19 cellular contexts compared by ENCODE assay signal in genomic region chr19:7989071-7989575, GRCh38. TPM values are rescaled to one million over a fixed set of nuclear protein-coding genes. Genes with fewer than 3 reads are reported as not detected.
A peak's percentile ranks its signal among the peaks of the same experiment; 100 is the strongest.
DNase-seq lines count a peak whose midpoint lies in the region; ATAC-seq and TF ChIP-seq lines count a peak whose summit lies in the region.
"Had no signal": no experiment of that assay in that cellular context is flagged by ENCODE, and none has a peak within 500 bp of the region (broad histone marks: within the 10 kb centered on the region; RNA-seq: fewer than 3 reads in every experiment).

No MANE protein-coding gene starts in this region.

- H3K27ac ChIP-seq in prostate gland, result peak overlapping the region; percentile 27 to 65
- H3K27ac ChIP-seq: KMS-11 had no signal

- no peaks in the 10 kb centered on the region for H3K9me3 ChIP-seq in prostate gland

- H3K27me3 Mint-ChIP-seq in HFFc6 (ENCODE audit: insufficient read depth), result peaks cover 3% of the 10 kb centered on the region; the same call in 1 of the 2 replicates
- H3K27me3 Mint-ChIP-seq in osteocyte (ENCODE audit: unreplicated experiment), result no peaks in the 10 kb centered on the region
- H3K27me3 Mint-ChIP-seq in activated T-cell treated with anti-CD3 and anti-CD28 coated beads, Interleukin-2, amount 50 U/mL, for 24 hours, result no peaks in the 10 kb centered on the region
- H3K27me3 Mint-ChIP-seq: activated B cell treated with CpG ODN at 0.5 μM for 24 hours; activated CD8-positive, alpha-beta memory T cell treated with anti-CD3 and anti-CD28 coated beads, Interleukin-2, amount 10 ng/mL, durations not matched to agents 7 days and 5 days had no signal

- H3K4me1 Mint-ChIP-seq in HFFc6 (ENCODE audit: low read depth), result peaks cover 49% of the 10 kb centered on the region
- H3K4me1 Mint-ChIP-seq in osteocyte (ENCODE audit: unreplicated experiment), result peaks cover 34% of the 10 kb centered on the region
- peaks cover 12% of the 10 kb centered on the region for H3K4me1 Mint-ChIP-seq in activated T-cell treated with anti-CD3 and anti-CD28 coated beads, Interleukin-2, amount 50 U/mL, for 24 hours (ENCODE audit: low read depth)

- peak; percentile 47 for ATAC-seq in left ventricle myocardium superior
- ATAC-seq in HG03469 (IDR thresholded peaks at IDR 0.05; ENCODE audit: unreplicated experiment), result no peak
- ATAC-seq in HG02884 (IDR thresholded peaks at IDR 0.05; ENCODE audit: unreplicated experiment), result no peak
- ATAC-seq: activated CD8-positive, alpha-beta memory T cell treated with anti-CD3 and anti-CD28 coated beads, Interleukin-2, amount 10 ng/mL, durations not matched to agents 7 days and 5 days; stimulated activated effector memory CD8-positive, alpha-beta T cell treated with anti-CD3 and anti-CD28 coated beads, Interleukin-12 subunit alpha, Interleukin-12 subunit beta, amount 100 ng/mL, for 72 hours had no signal

- peaks cover 19% of the 10 kb centered on the region for H3K36me3 Mint-ChIP-seq in HFFc6 (ENCODE audit: low read depth)
- peaks cover 35% of the 10 kb centered on the region for H3K36me3 Mint-ChIP-seq in osteocyte (ENCODE audit: unreplicated experiment)
- H3K36me3 Mint-ChIP-seq in activated T-cell treated with anti-CD3 and anti-CD28 coated beads, Interleukin-2, amount 50 U/mL, for 24 hours (ENCODE audit: low read depth), result peaks cover 92% of the 10 kb centered on the region

- peaks cover 8 to 18% of the 10 kb centered on the region in 2 donors for H3K36me3 ChIP-seq in prostate gland

- H3K4me3 ChIP-seq in prostate gland, result no peak overlapping the region

- H3K4me3 Mint-ChIP-seq in HFFc6 (no peak overlapping the region), osteocyte (ENCODE audit: unreplicated experiment) (no peak overlapping the region)
- H3K4me3 Mint-ChIP-seq in activated T-cell treated with anti-CD3 and anti-CD28 coated beads, Interleukin-2, amount 50 U/mL, for 24 hours, result no peak overlapping the region
- H3K4me3 Mint-ChIP-seq: activated B cell treated with CpG ODN at 0.5 μM for 24 hours; activated CD8-positive, alpha-beta memory T cell treated with anti-CD3 and anti-CD28 coated beads, Interleukin-2, amount 10 ng/mL, durations not matched to agents 7 days and 5 days; stimulated activated effector memory CD8-positive, alpha-beta T cell treated with anti-CD3 and anti-CD28 coated beads, Interleukin-12 subunit alpha, Interleukin-12 subunit beta, amount 100 ng/mL, for 72 hours had no signal

- intact Hi-C loops in left ventricle myocardium superior (cut with micrococcal nuclease), result no loop called here
- intact Hi-C loops in prostate gland (cut with DNase I), result no loop called here

- H3K27me3 ChIP-seq in prostate gland (replicated peaks; ENCODE audit: insufficient read depth), result no peaks in the 10 kb centered on the region

- DNase-seq in HFFc6 (no peak), astrocyte of the hippocampus (ENCODE audit: low read depth, low spot score) (peak; percentile 86), left ventricle myocardium superior (peak; percentile 43), prostate gland (ENCODE audit: low spot score) (no peak), osteocyte (ENCODE audit: extremely low spot score, unreplicated experiment) (no peak)
- DNase-seq in activated T-cell treated with anti-CD3 and anti-CD28 coated beads, Interleukin-2, amount 50 U/mL, for 24 hours, result no peak
- DNase-seq: activated B cell treated with CpG ODN at 0.5 μM for 24 hours; activated CD8-positive, alpha-beta memory T cell treated with anti-CD3 and anti-CD28 coated beads, Interleukin-2, amount 10 ng/mL, durations not matched to agents 7 days and 5 days; activated naive CD4-positive, alpha-beta T cell; central memory CD4-positive, alpha-beta T cell; COR-L47; GF-D8; GOT3; NCI-H1436 treated with DMSO at 0.1 percent for 48 hours; NCI-H446 had no signal

- H3K4me1 ChIP-seq in prostate gland (replicated peaks), result peaks cover 19% of the 10 kb centered on the region

- 43% methylated on average over 12 of the region's 12 CpGs for WGBS in prostate gland

- H3K9me3 Mint-ChIP-seq in HFFc6 (no peaks in the 10 kb centered on the region), osteocyte (ENCODE audit: unreplicated experiment) (no peaks in the 10 kb centered on the region)
- H3K9me3 Mint-ChIP-seq in activated T-cell treated with anti-CD3 and anti-CD28 coated beads, Interleukin-2, amount 50 U/mL, for 24 hours, result no peaks in the 10 kb centered on the region
- H3K9me3 Mint-ChIP-seq: activated B cell treated with CpG ODN at 0.5 μM for 24 hours; stimulated activated effector memory CD8-positive, alpha-beta T cell treated with anti-CD3 and anti-CD28 coated beads, Interleukin-12 subunit alpha, Interleukin-12 subunit beta, amount 100 ng/mL, for 72 hours had no signal

- H3K27ac Mint-ChIP-seq in HFFc6, result peak overlapping the region; percentile 38; the same call in 1 of the 2 replicates
- H3K27ac Mint-ChIP-seq in osteocyte (ENCODE audit: unreplicated experiment), result no peak overlapping the region
- H3K27ac Mint-ChIP-seq in activated T-cell treated with anti-CD3 and anti-CD28 coated beads, Interleukin-2, amount 50 U/mL, for 24 hours, result no peak overlapping the region
- H3K27ac Mint-ChIP-seq: activated B cell treated with CpG ODN at 0.5 μM for 24 hours had no signal

- TF ChIP-seq CTCF in HFFc6 (IDR thresholded peaks at IDR 0.05) (no peak), prostate gland (IDR thresholded peaks at IDR 0.05) (no peak), osteocyte (IDR thresholded peaks at IDR 0.05) (no peak)

- TF ChIP-seq POLR2A in prostate gland (IDR thresholded peaks at IDR 0.05), result no peak

RNA-seq across cellular contexts. Expression of gene ELAVL1, which starts 16.3 kb away (rescaled TPM):
- total RNA-seq in HFFc6 (2021; fragmentation: NEBNext Ultra II Directional; extraction: Animal tissue kit (Norgen Biotek cat#: 25700)), result 100 to 1,000 TPM; 105 to 127 (median 115) TPM
- 53.3 TPM for total RNA-seq in left ventricle myocardium superior
- total RNA-seq in prostate gland, result 10 to 100 TPM; 35.6 to 76.9 TPM
- 89.6 and 98.5 TPM in 2 replicates for total RNA-seq in osteocyte

RNA-seq across cellular contexts. Expression of gene TIMM44, which starts 45.7 kb away (rescaled TPM):
- total RNA-seq in HFFc6 (2021; fragmentation: NEBNext Ultra II Directional; extraction: Animal tissue kit (Norgen Biotek cat#: 25700)), result 10 to 100 TPM; 42.9 to 53.5 (median 46.1) TPM
- total RNA-seq in left ventricle myocardium superior, result 115 TPM
- total RNA-seq in prostate gland, result 10 to 100 TPM; 47.3 to 83.4 TPM
- total RNA-seq in osteocyte, result 69.4 and 73.4 TPM in 2 replicates

Comparison
In these comparisons a context has a peak if more than half of its experiments do, and no peak if none do; other contexts are left out.
1. DNase-seq: peak in astrocyte of the hippocampus (single experiment) and left ventricle myocardium superior (single experiment); none in HFFc6 (single experiment), prostate gland (single experiment), osteocyte (single experiment) and activated T-cell treated with anti-CD3 and anti-CD28 coated beads, Interleukin-2, amount 50 U/mL, for 24 hours (single experiment).